ENCODE assay signal across 26 cellular contexts in the genomic region with DNA sequence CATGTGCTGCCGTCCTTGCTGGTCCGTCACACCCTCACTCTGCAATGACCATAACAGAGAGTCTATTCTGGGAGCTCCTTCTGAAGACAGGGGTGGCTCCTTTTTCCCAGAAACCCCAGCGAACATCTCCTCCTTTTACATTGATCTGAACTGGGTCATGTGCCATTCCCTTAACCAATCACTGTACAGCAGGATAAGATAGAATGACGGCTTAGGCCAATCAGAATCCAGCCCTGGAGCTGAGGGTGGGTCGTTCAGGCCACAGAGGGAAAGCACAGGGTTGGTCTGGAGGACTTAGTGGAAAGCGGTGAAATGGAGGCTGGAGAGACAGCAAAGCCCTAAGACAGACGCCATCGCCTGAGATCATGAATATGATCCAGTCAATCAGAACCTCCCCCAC.
"Had no signal": no experiment of that assay in that cellular context is flagged by ENCODE, and none has a peak within 500 bp of the region (broad histone marks: within the 10 kb centered on the region; RNA-seq: fewer than 3 reads in every experiment).

No MANE protein-coding gene starts in this region.

- H3K27me3 ChIP-seq: adrenal gland, Peyer's patch had no signal

- H3K9ac ChIP-seq: SK-N-SH had no signal

- H3K36me3 Mint-ChIP-seq: activated naive CD8-positive, alpha-beta T cell treated with anti-CD3 and anti-CD28 coated beads, Interleukin-2, amount 10 ng/mL, durations not matched to agents 7 days and 5 days had no signal

- H3K4me1 ChIP-seq: SJCRH30 had no signal

- H3K9me3 Mint-ChIP-seq: activated CD8-positive, alpha-beta T cell treated with anti-CD3 and anti-CD28 coated beads for 36 hours; activated naive CD8-positive, alpha-beta T cell treated with anti-CD3 and anti-CD28 coated beads, Interleukin-2, amount 10 ng/mL, durations not matched to agents 7 days and 5 days; activated T-helper 2 cell treated with anti-CD3 and anti-CD28 coated beads, Interferon-gamma antibody, Interleukin-2, Interleukin-4, amounts not matched to agents 10 μg/mL and 5 μg/mL and 100 μg/mL, durations not matched to agents 14 hours and 24 hours and 36 hours had no signal

- H3K36me3 ChIP-seq: adrenal gland, Peyer's patch, SJCRH30 had no signal

- H3K27ac ChIP-seq: adrenal gland, Peyer's patch, RWPE1, SJCRH30, VCaP had no signal

- H3K4me1 Mint-ChIP-seq: activated naive CD8-positive, alpha-beta T cell treated with anti-CD3 and anti-CD28 coated beads, Interleukin-2, amount 10 ng/mL, durations not matched to agents 7 days and 5 days had no signal

- H3K4me2 ChIP-seq: SK-N-SH had no signal

- H3K4me3 Mint-ChIP-seq: activated CD8-positive, alpha-beta T cell treated with anti-CD3 and anti-CD28 coated beads for 36 hours; activated naive CD8-positive, alpha-beta T cell treated with anti-CD3 and anti-CD28 coated beads, Interleukin-2, amount 10 ng/mL, durations not matched to agents 7 days and 5 days; activated T-cell treated with anti-CD3 and anti-CD28 coated beads, Interleukin-2, amount 50 U/mL, for 72 hours had no signal

- H3K27ac Mint-ChIP-seq: activated CD8-positive, alpha-beta T cell treated with anti-CD3 and anti-CD28 coated beads for 36 hours; activated naive CD8-positive, alpha-beta T cell treated with anti-CD3 and anti-CD28 coated beads, Interleukin-2, amount 10 ng/mL, durations not matched to agents 7 days and 5 days; activated T-cell treated with anti-CD3 and anti-CD28 coated beads, Interleukin-2, amount 50 U/mL, for 72 hours; activated T-helper 2 cell treated with anti-CD3 and anti-CD28 coated beads, Interferon-gamma antibody, Interleukin-2, Interleukin-4, amounts not matched to agents 10 μg/mL and 5 μg/mL and 100 μg/mL, durations not matched to agents 14 hours and 24 hours and 36 hours had no signal

- ATAC-seq: activated CD4-positive, CD25-positive, alpha-beta regulatory T cell treated with anti-CD3 and anti-CD28 coated beads, Interleukin-2, amount 50 U/mL, for 24 hours; activated CD8-positive, alpha-beta T cell treated with anti-CD3 and anti-CD28 coated beads for 36 hours; activated T-cell treated with anti-CD3 and anti-CD28 coated beads, Interleukin-2, amount 50 U/mL, for 72 hours had no signal

- H3K9me3 ChIP-seq: Peyer's patch, SJCRH30, SK-N-SH had no signal

- DNase-seq: activated CD4-positive, alpha-beta T cell treated with anti-CD3 and anti-CD28 coated beads for 4 hours; activated CD8-positive, alpha-beta T cell treated with anti-CD3 and anti-CD28 coated beads for 36 hours; activated gamma-delta T cell treated with Interleukin-2 at 50 U/mL for 16 hours; activated naive CD4-positive, alpha-beta T cell treated with anti-CD3 and anti-CD28 coated beads, Interleukin-2, amount 50 U/mL, for 16 hours; activated naive CD8-positive, alpha-beta T cell treated with anti-CD3 and anti-CD28 coated beads, Interleukin-2, amount 10 ng/mL, durations not matched to agents 7 days and 5 days; activated T-cell treated with anti-CD3 and anti-CD28 coated beads, Interleukin-2, amount 50 U/mL, for 72 hours; adrenal gland; anterior cingulate cortex; caudate nucleus; Kasumi-1; KBM-7; NCI-H1105 treated with DMSO at 0.1 percent for 48 hours; NCI-H1436 treated with DMSO at 0.1 percent for 48 hours; NCI-H187; NCI-H510A treated with DMSO at 0.1 percent for 48 hours; NK-92 treated with Interleukin-12 subunit alpha and Interleukin-12 subunit beta, amount 100 ng/mL, for 24 hours; OCI-M1; Right ventricle myocardium superior; SJCRH30; SK-N-SH; T-helper 1 cell had no signal

- H3K4me3 ChIP-seq: adrenal gland, Peyer's patch, SJCRH30 had no signal
